Comparison of ENCODE assay signal across 5 cellular contexts in the genomic region with DNA sequence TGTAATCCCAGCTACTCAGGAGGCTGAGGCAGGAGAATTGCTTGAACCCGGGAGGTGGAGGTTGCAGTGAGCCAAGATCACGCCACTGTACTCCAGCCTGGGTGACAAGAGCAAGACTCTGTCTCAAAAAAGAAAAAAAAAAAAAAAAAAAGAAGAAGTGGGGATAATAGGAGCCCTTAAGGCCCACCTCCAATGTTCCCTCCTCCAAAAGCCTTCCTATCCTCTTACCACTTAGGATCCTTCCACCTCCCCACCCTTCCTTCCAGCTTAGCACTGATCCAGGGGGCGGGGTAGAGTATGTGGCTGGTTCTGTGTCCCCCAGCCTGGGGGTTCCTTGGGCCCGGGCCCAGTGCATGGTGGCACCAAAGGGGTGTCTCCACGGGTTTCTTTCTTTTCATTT. TPM values are rescaled to one million over a fixed set of nuclear protein-coding genes. Genes with fewer than 3 reads are reported as not detected.
"Had no signal": no experiment of that assay in that cellular context is flagged by ENCODE, and none has a peak within 500 bp of the region (broad histone marks: within the 10 kb centered on the region; RNA-seq: fewer than 3 reads in every experiment).

No MANE protein-coding gene starts in this region.

RNA-seq across cellular contexts. Expression of gene MEF2B, which starts 3.2 kb away (rescaled TPM):
- total RNA-seq: epithelial cell of proximal tubule, esophagus muscularis mucosa, fibroblast of villous mesenchyme, frontal cortex, gastroesophageal sphincter had no signal
